In genomic region chr11:62600367-62601113, GRCh38 we compare ENCODE assay signal across 1 cellular context.
TF ChIP-seq lines count a peak whose summit lies in the region.

No MANE protein-coding gene starts in this region.

TF ChIP-seq in K562, 482 proteins besides CTCF, POLR2A, EP300 and RAD21 (continued from another document):
- no peak for TF ChIP-seq SMAD2 (IDR thresholded peaks at IDR 0.05; ENCODE audit: low read depth, low read length)
- no peak for TF ChIP-seq HNRNPUL1 (IDR thresholded peaks at IDR 0.05; ENCODE audit: low read length)
- TF ChIP-seq ZNF57 (CRISPR knock-in tag; IDR thresholded peaks at IDR 0.05) = no peak
- no peak for TF ChIP-seq XRCC3 (IDR thresholded peaks at IDR 0.05)
- no peak for TF ChIP-seq CGGBP1 (CRISPR knock-in tag; IDR thresholded peaks at IDR 0.05)
- no peak for TF ChIP-seq RREB1 (CRISPR knock-in tag; IDR thresholded peaks at IDR 0.05)
- no peak for TF ChIP-seq PHF20 (IDR thresholded peaks at IDR 0.05; ENCODE audit: partially characterized antibody)
- no peak; the same call in 1 of the 2 replicates for TF ChIP-seq CXXC5 (CRISPR knock-in tag; IDR thresholded peaks at IDR 0.05)
- TF ChIP-seq KAT7 (CRISPR knock-in tag; IDR thresholded peaks at IDR 0.05; ENCODE audit: borderline replicate concordance) = no peak
- TF ChIP-seq KDM5B (IDR thresholded peaks at IDR 0.05; ENCODE audit: insufficient replicate concordance, low read depth, low read length) = peak; percentile 61
- no peak for TF ChIP-seq THRB (CRISPR knock-in tag; conservative IDR thresholded peaks at IDR 0.05)
- no peak for TF ChIP-seq ERF (CRISPR knock-in tag; IDR thresholded peaks at IDR 0.05)
- no peak for TF ChIP-seq SP2 (IDR thresholded peaks at IDR 0.05; ENCODE audit: extremely low read depth, low read depth, low read length, poor library complexity, severe bottlenecking)
- TF ChIP-seq GABPB1 (CRISPR knock-in tag; IDR thresholded peaks at IDR 0.05) = no peak
- no peak for TF ChIP-seq ARID1B (IDR thresholded peaks at IDR 0.05)
- TF ChIP-seq NCOA1 (IDR thresholded peaks at IDR 0.05; ENCODE audit: low read depth) = no peak
- TF ChIP-seq ETS1 (conservative IDR thresholded peaks at IDR 0.05; ENCODE audit: control insufficient read depth, low read depth, low read length) = 0 out of 2 replicates have a peak, but pooled peaks have one; percentile 39
- TF ChIP-seq PRDM10 (IDR thresholded peaks at IDR 0.05; ENCODE audit: partially characterized antibody) = peak; percentile 25
- TF ChIP-seq MEF2D (tag; conservative IDR thresholded peaks at IDR 0.05; ENCODE audit: low read depth) = 0 out of 2 replicates have a peak, but pooled peaks have one; percentile 13
- TF ChIP-seq SMARCA4 (IDR thresholded peaks at IDR 0.05) = peak; percentile 43; the same call in 1 of the 2 replicates
- no peak for TF ChIP-seq CREM (IDR thresholded peaks at IDR 0.05; ENCODE audit: low read depth)
- TF ChIP-seq ELF1 (tag; IDR thresholded peaks at IDR 0.05) = peak; percentile 6; the same call in 1 of the 2 replicates
- TF ChIP-seq TAF15 (IDR thresholded peaks at IDR 0.05; ENCODE audit: low read depth, low read length) = no peak
- TF ChIP-seq ZNF184 (CRISPR knock-in tag; IDR thresholded peaks at IDR 0.05) = no peak
- no peak for TF ChIP-seq FOXP1 (CRISPR knock-in tag; IDR thresholded peaks at IDR 0.05)
- TF ChIP-seq STAT5A (IDR thresholded peaks at IDR 0.05; ENCODE audit: borderline replicate concordance, low read length) = no peak
- 0 out of 4 replicates have a peak, but pooled peaks of 1 of the 2 experiments have one; percentile 69 for TF ChIP-seq UBTF (IDR thresholded peaks at IDR 0.05; ENCODE audit: borderline replicate concordance in 1 of 2, low read depth in 2 of 2, low read length in 2 of 2)
- TF ChIP-seq HDAC3 (IDR thresholded peaks at IDR 0.05; ENCODE audit: borderline replicate concordance, partially characterized antibody) = no peak
- TF ChIP-seq FOXK1 (CRISPR knock-in tag; IDR thresholded peaks at IDR 0.05; ENCODE audit: borderline replicate concordance) = no peak
- TF ChIP-seq ETV1 (tag; conservative IDR thresholded peaks at IDR 0.05; ENCODE audit: low read depth) = no peak
- no peak for TF ChIP-seq NUFIP1 (IDR thresholded peaks at IDR 0.05; ENCODE audit: partially characterized antibody)
- no peak for TF ChIP-seq SOX6 (IDR thresholded peaks at IDR 0.05)
- TF ChIP-seq RBFOX2 (IDR thresholded peaks at IDR 0.05; ENCODE audit: low read depth, low read length) = no peak
